ENCODE assay signal across 13 cellular contexts in genomic region chr9:31248156-31248555, GRCh38.
DNase-seq lines count a peak whose midpoint lies in the region; FAIRE-seq and TF ChIP-seq lines count a peak whose summit lies in the region.
"Had no signal": no experiment of that assay in that cellular context is flagged by ENCODE, and none has a peak within 500 bp of the region (broad histone marks: within the 10 kb centered on the region; RNA-seq: fewer than 3 reads in every experiment).

No MANE protein-coding gene starts in this region.

- TF ChIP-seq CTCF in D721Med (IDR thresholded peaks at IDR 0.05; ENCODE audit: insufficient read depth, missing control alignments), result no peak

- intact Hi-C loops in posterior vena cava (cut with DNase I), result no loop called here

- peak; percentile 66 for FAIRE-seq in D721Med (lab: Jason Lieb, UNC)
- FAIRE-seq: A204.1 had no signal

- DNase-seq in D721Med (ENCODE audit: insufficient read length, low spot score) (no peak), RPMI7951 (ENCODE audit: low read depth) (peak; percentile 0), amniotic epithelial cell (ENCODE audit: low read depth) (peak; percentile 32), posterior vena cava (ENCODE audit: low spot score) (no peak), NCI-H2081 treated with DMSO at 0.1 percent for 48 hours (lab: John Stamatoyannopoulos, UW) (no peak), erythroblast (lab: John Stamatoyannopoulos, UW) (no peak)
- DNase-seq: CD4-positive, CD25-positive, alpha-beta regulatory T cell; CD8-positive, alpha-beta T cell; DMS153; DND-41; GDM1; H9 had no signal

- no peak for TF ChIP-seq POLR2A in erythroblast (IDR thresholded peaks at IDR 0.05; ENCODE audit: low read length)

Comparison
In these comparisons a context has a peak if more than half of its experiments do, and no peak if none do; other contexts are left out.
1. DNase-seq: peak in RPMI7951 (single experiment) and amniotic epithelial cell (single experiment); none in D721Med (single experiment), posterior vena cava (single experiment), NCI-H2081 treated with DMSO at 0.1 percent for 48 hours (single experiment) and erythroblast (0 of 2).